ENCODE assay signal across 8 cellular contexts in genomic region chr2:27428978-27429541, GRCh38. TPM values are rescaled to one million over a fixed set of nuclear protein-coding genes. Genes with fewer than 3 reads are reported as not detected.
DNase-seq lines count a peak whose midpoint lies in the region; ATAC-seq and TF ChIP-seq lines count a peak whose summit lies in the region.

No MANE protein-coding gene starts in this region.

- peaks cover 24 to 31% (median 30%) of the 10 kb centered on the region in 3 donors for H3K4me1 Mint-ChIP-seq in IgD-negative memory B cell

- no peaks in the 10 kb centered on the region for H3K27me3 Mint-ChIP-seq in IgD-negative memory B cell

- peak overlapping the region; percentile 94 to 100 (median 98) for H3K4me3 Mint-ChIP-seq in IgD-negative memory B cell

- no peak for TF ChIP-seq CTCF in upper lobe of left lung (IDR thresholded peaks at IDR 0.05)

- ATAC-seq in GM21619 (IDR thresholded peaks at IDR 0.05; ENCODE audit: unreplicated experiment), result peak; percentile 68
- ATAC-seq in SK-N-SH treated with all-trans-retinoic acid at 6 μM for 48 hours, result peak; percentile 85
- ATAC-seq in upper lobe of left lung (ENCODE audit: low FRiP score in 2 of 2), result peak; percentile 94 to 96

- no peaks in the 10 kb centered on the region for H3K27me3 ChIP-seq in adipocyte (replicated peaks; ENCODE audit: control insufficient read depth, insufficient read depth, low read length)
- H3K27me3 ChIP-seq in upper lobe of left lung, result no peaks in the 10 kb centered on the region

- intact Hi-C loops in cardiac septum (cut with DNase I), result loop anchor here (1.0 to 5.0 kb wide), 4 partner anchors 20 to 59 kb away; partner anchors contain the start of genes EIF2B4, IFT172, PPM1G and SNX17

- H3K9ac ChIP-seq in adipocyte (ENCODE audit: low read length), result peak overlapping the region; percentile 99

- 2 to 3% methylated on average over 7 to 16 of the region's 51 CpGs for WGBS in upper lobe of left lung, 2 donors

- DNase-seq in ELR (ENCODE audit: low read depth), result peak; percentile 86
- DNase-seq in adipocyte (ENCODE audit: low read depth), result peak; percentile 91
- DNase-seq in cardiac septum (ENCODE audit: low spot score), result peak; percentile 91
- DNase-seq in pons (ENCODE audit: low spot score), result peak; percentile 48
- DNase-seq in upper lobe of left lung, result peak; percentile 90 to 97

- H3K4me1 ChIP-seq in adipocyte (ENCODE audit: control insufficient read depth, insufficient read depth, low read length) (peaks cover 29% of the 10 kb centered on the region), upper lobe of left lung (peaks cover 25 to 39% (median 36%) of the 10 kb centered on the region in 4 donors)

- peak overlapping the region; percentile 89 to 99 (median 92) for H3K27ac Mint-ChIP-seq in IgD-negative memory B cell

- H3K27ac ChIP-seq in upper lobe of left lung, result peak overlapping the region; percentile 95 to 99 (median 97)

- H3K36me3 Mint-ChIP-seq in IgD-negative memory B cell, result peaks cover 2% of the 10 kb centered on the region

- TF ChIP-seq POLR2A in upper lobe of left lung (IDR thresholded peaks at IDR 0.05), result no peak

- no peak for TF ChIP-seq EP300 in upper lobe of left lung (IDR thresholded peaks at IDR 0.05)

- H3K9me3 Mint-ChIP-seq in IgD-negative memory B cell, result no peaks in the 10 kb centered on the region

- peaks cover 10% of the 10 kb centered on the region for H3K36me3 ChIP-seq in adipocyte (ENCODE audit: control insufficient read depth, insufficient read depth, low read length, severe bottlenecking)
- peaks cover 5 to 16% (median 10%) of the 10 kb centered on the region in 4 donors for H3K36me3 ChIP-seq in upper lobe of left lung

- H3K9me3 ChIP-seq in adipocyte (ENCODE audit: control insufficient read depth, low read length) (no peaks in the 10 kb centered on the region), upper lobe of left lung (no peaks in the 10 kb centered on the region)

- H3K4me3 ChIP-seq in adipocyte (ENCODE audit: low read length) (peak overlapping the region; percentile 93), upper lobe of left lung (peak overlapping the region; percentile 76 to 90 (median 81))

TF ChIP-seq in SK-N-SH treated with all-trans-retinoic acid at 6 μM for 48 hours, 23 proteins besides CTCF, POLR2A, EP300 and RAD21:
- no peak for TF ChIP-seq RARB (CRISPR knock-in tag; IDR thresholded peaks at IDR 0.05)
- TF ChIP-seq SNAI2 (CRISPR knock-in tag; IDR thresholded peaks at IDR 0.05), result no peak
- no peak; the same call in 1 of the 2 replicates for TF ChIP-seq ZFP3 (CRISPR knock-in tag; IDR thresholded peaks at IDR 0.05)
- TF ChIP-seq TCF4 (CRISPR knock-in tag; IDR thresholded peaks at IDR 0.05; ENCODE audit: borderline replicate concordance), result no peak
- TF ChIP-seq PATZ1 (CRISPR knock-in tag; IDR thresholded peaks at IDR 0.05; ENCODE audit: borderline replicate concordance), result no peak
- TF ChIP-seq ARNTL (CRISPR knock-in tag; IDR thresholded peaks at IDR 0.05; ENCODE audit: borderline replicate concordance, low read depth), result no peak
- no peak for TF ChIP-seq BACH2 (CRISPR knock-in tag; IDR thresholded peaks at IDR 0.05; ENCODE audit: borderline replicate concordance)
- no peak for TF ChIP-seq ESRRG (CRISPR knock-in tag; IDR thresholded peaks at IDR 0.05)
- no peak for TF ChIP-seq PPARA (CRISPR knock-in tag; IDR thresholded peaks at IDR 0.05; ENCODE audit: borderline replicate concordance)
- no peak for TF ChIP-seq CREB5 (CRISPR knock-in tag; IDR thresholded peaks at IDR 0.05; ENCODE audit: low read depth)
- TF ChIP-seq ISL1 (CRISPR knock-in tag; IDR thresholded peaks at IDR 0.05), result no peak
- no peak for TF ChIP-seq ZNF8 (CRISPR knock-in tag; IDR thresholded peaks at IDR 0.05)
- no peak for TF ChIP-seq CSRNP3 (CRISPR knock-in tag; IDR thresholded peaks at IDR 0.05)
- no peak for TF ChIP-seq ZNF70 (CRISPR knock-in tag; IDR thresholded peaks at IDR 0.05)
- TF ChIP-seq OSR1 (CRISPR knock-in tag; IDR thresholded peaks at IDR 0.05), result no peak
- TF ChIP-seq ZNF565 (CRISPR knock-in tag; conservative IDR thresholded peaks at IDR 0.05; ENCODE audit: low read depth), result no peak

RNA-seq across cellular contexts. Expression of gene NRBP1, which starts 0.6 kb away (rescaled TPM):
- 69.2 TPM for polyA plus RNA-seq in IgD-negative memory B cell
- 64.6 TPM for total RNA-seq in cardiac septum
- total RNA-seq in upper lobe of left lung, result 10 to 100 TPM; 46.5 to 81.5 (median 62.5) TPM

RNA-seq across cellular contexts. Expression of gene KRTCAP3, which starts 13.1 kb away (rescaled TPM):
- polyA plus RNA-seq in IgD-negative memory B cell, result 1.6 TPM
- total RNA-seq in cardiac septum (not detected), upper lobe of left lung (10 to 100 TPM; 13.8 to 39.7 (median 31.0) TPM)

RNA-seq across cellular contexts. Expression of gene PPM1G, which starts 19.7 kb away (rescaled TPM):
- polyA plus RNA-seq in IgD-negative memory B cell, result 80.1 TPM
- total RNA-seq in cardiac septum (32.0 TPM), upper lobe of left lung (10 to 100 TPM; 39.8 to 60.6 (median 55.3) TPM)

RNA-seq across cellular contexts. Expression of gene ZNF513, which starts 48.5 kb away (rescaled TPM):
- 4.8 TPM for polyA plus RNA-seq in IgD-negative memory B cell
- total RNA-seq in cardiac septum (10.6 TPM), upper lobe of left lung (10 to 100 TPM in 5 of 6 donors, 1 to 10 TPM in 1; 9.3 to 31.4 (median 18.0) TPM)

RNA-seq across cellular contexts. Expression of gene SNX17, which starts 58.6 kb away (rescaled TPM):
- polyA plus RNA-seq in IgD-negative memory B cell, result 219 TPM
- total RNA-seq in cardiac septum (80.3 TPM), upper lobe of left lung (100 to 1,000 TPM in 3 of 6 donors, 10 to 100 TPM in 3; 69.1 to 142 (median 113) TPM)

Comparison
In these comparisons a context has a peak if more than half of its experiments do, and no peak if none do; other contexts are left out.
1. Peak in every context shown above with its lines: DNase-seq, ATAC-seq, H3K4me3 ChIP-seq and H3K27ac ChIP-seq.
2. RNA of gene KRTCAP3, which starts 13.1 kb away (total RNA-seq): 13.8 to 39.7 TPM in upper lobe of left lung; not detected in cardiac septum (single experiment); every median in the first group is over 10 times any median in the second.